Comparison of ENCODE assay signal across 2 cellular contexts in genomic region chr10:24850726-24851300, GRCh38.
A peak's percentile ranks its signal among the peaks of the same experiment; 100 is the strongest.
TF ChIP-seq lines count a peak whose summit lies in the region.

No MANE protein-coding gene starts in this region.

TF ChIP-seq in GM12878, 131 proteins besides CTCF, POLR2A, EP300 and RAD21:
- no peak for TF ChIP-seq ASH2L (IDR thresholded peaks at IDR 0.05; ENCODE audit: borderline replicate concordance, low read depth)
- no peak for TF ChIP-seq IRF4 (IDR thresholded peaks at IDR 0.05; ENCODE audit: low read depth, low read length)
- TF ChIP-seq PAX5 (IDR thresholded peaks at IDR 0.05; ENCODE audit: borderline replicate concordance, low read depth, low read length) = peak; percentile 44; the same call in 1 of the 2 replicates
- no peak for TF ChIP-seq ATF7 (IDR thresholded peaks at IDR 0.05; ENCODE audit: low read depth)

TF ChIP-seq in HepG2, 621 proteins besides CTCF, POLR2A, EP300 and RAD21:
- TF ChIP-seq TEAD2 (CRISPR knock-in tag; IDR thresholded peaks at IDR 0.05) = no peak
